In the genomic region with DNA sequence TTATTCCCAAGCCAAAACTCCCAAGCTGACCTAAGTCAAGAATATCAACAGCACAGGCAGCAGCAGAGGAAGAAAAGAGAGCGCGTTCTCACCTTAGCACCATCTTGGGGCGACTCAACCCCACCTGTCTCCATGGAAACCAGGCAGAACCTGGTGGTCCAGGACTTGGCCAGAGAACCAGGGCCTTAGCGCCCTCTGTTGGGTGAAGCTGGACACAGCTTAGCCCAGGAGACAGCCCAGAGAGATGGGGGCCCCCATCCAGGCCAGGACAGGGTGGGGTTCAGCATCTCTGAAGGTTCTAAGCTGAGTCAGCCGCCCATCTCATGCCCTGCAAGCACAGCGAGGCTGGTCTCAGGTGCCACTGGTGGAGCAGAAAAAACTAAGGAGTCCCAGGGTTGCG, we compare ENCODE assay signal across 8 cellular contexts.
DNase-seq lines count a peak whose midpoint lies in the region; ATAC-seq, FAIRE-seq and TF ChIP-seq lines count a peak whose summit lies in the region.

No MANE protein-coding gene starts in this region.

- no peak overlapping the region for H3K27ac ChIP-seq in 22Rv1

- FAIRE-seq in H54 (lab: Jason Lieb, UNC), result no peak

- intact Hi-C loops in natural killer cell (cut with micrococcal nuclease), result no loop called here

- ATAC-seq in natural killer cell, result no peak
- no peak for ATAC-seq in HG02610 (IDR thresholded peaks at IDR 0.05; ENCODE audit: unreplicated experiment)

- H3K27ac Mint-ChIP-seq in glutamatergic neuron (ENCODE audit: unreplicated experiment) (no peak overlapping the region), natural killer cell (no peak overlapping the region)

- peak; percentile 47 for DNase-seq in Daoy (ENCODE audit: low read depth)
- peak; percentile 26 for DNase-seq in OCI-M1 (lab: John Stamatoyannopoulos, UW)
- DNase-seq in glutamatergic neuron, result peak; percentile 59
- no peak for DNase-seq in natural killer cell
- no peak for DNase-seq in H54 (ENCODE audit: insufficient read length, low spot score)
- DNase-seq in G401 (ENCODE audit: low spot score), result no peak

- H3K9me3 Mint-ChIP-seq in glutamatergic neuron (ENCODE audit: unreplicated experiment) (peaks cover 3% of the 10 kb centered on the region), natural killer cell (no peaks in the 10 kb centered on the region)

- no peak for TF ChIP-seq POLR2A in H54 (IDR thresholded peaks at IDR 0.05; ENCODE audit: low read depth, low read length)

- in situ Hi-C loops in G401 (cut with HindIII; ENCODE audit: low sequenced_read_pairs), result no loop called here

- H3K27me3 Mint-ChIP-seq in glutamatergic neuron (ENCODE audit: unreplicated experiment), result peaks cover 1% of the 10 kb centered on the region
- peaks cover 12% of the 10 kb centered on the region in 2 donors for H3K27me3 Mint-ChIP-seq in natural killer cell (ENCODE audit: low read depth in 2 of 2)

- H3K4me1 Mint-ChIP-seq in glutamatergic neuron (ENCODE audit: low read depth, unreplicated experiment) (peaks cover 19% of the 10 kb centered on the region), natural killer cell (no peaks in the 10 kb centered on the region)

- no peak overlapping the region for H3K4me3 Mint-ChIP-seq in glutamatergic neuron (ENCODE audit: unreplicated experiment)
- H3K4me3 Mint-ChIP-seq in natural killer cell, result no peak overlapping the region

- peak; percentile 58 for TF ChIP-seq CTCF in 22Rv1 (IDR thresholded peaks at IDR 0.05)
- peak; percentile 74 for TF ChIP-seq CTCF in glutamatergic neuron (IDR thresholded peaks at IDR 0.05; ENCODE audit: partially characterized antibody, unreplicated experiment)
- TF ChIP-seq CTCF in natural killer cell (IDR thresholded peaks at IDR 0.05), result no peak

- no peaks in the 10 kb centered on the region for H3K36me3 Mint-ChIP-seq in glutamatergic neuron (ENCODE audit: unreplicated experiment)
- no peaks in the 10 kb centered on the region for H3K36me3 Mint-ChIP-seq in natural killer cell

Comparison
In these comparisons a context has a peak if more than half of its experiments do, and no peak if none do; other contexts are left out.
1. DNase-seq: peak in Daoy (single experiment), OCI-M1 (single experiment) and glutamatergic neuron (single experiment); none in natural killer cell (single experiment), H54 (single experiment) and G401 (single experiment).